ENCODE assay signal across 8 cellular contexts in genomic region chr4:14856076-14856926, GRCh38.
DNase-seq lines count a peak whose midpoint lies in the region; ATAC-seq and TF ChIP-seq lines count a peak whose summit lies in the region.

No MANE protein-coding gene starts in this region.

- H3K36me3 Mint-ChIP-seq in activated T-cell treated with anti-CD3 and anti-CD28 coated beads, Interleukin-2, amount 50 U/mL, for 24 hours (ENCODE audit: low read depth), result peaks cover 4% of the 10 kb centered on the region
- H3K36me3 Mint-ChIP-seq in GM23338 (ENCODE audit: low read depth), result peaks cover 14% of the 10 kb centered on the region

- no peaks in the 10 kb centered on the region for H4K20me1 ChIP-seq in GM23338 (replicated peaks; ENCODE audit: insufficient read depth)

- H3K27me3 Mint-ChIP-seq in activated T-cell treated with anti-CD3 and anti-CD28 coated beads, Interleukin-2, amount 50 U/mL, for 24 hours, result peaks cover 31% of the 10 kb centered on the region
- H3K27me3 Mint-ChIP-seq in GM23338 (ENCODE audit: insufficient read depth, low read depth, poor library complexity), result peaks cover 5% of the 10 kb centered on the region

- peaks cover 11% of the 10 kb centered on the region; the same call in 1 of the 2 replicates for H3K4me1 ChIP-seq in GM23338 (ENCODE audit: insufficient read depth)

- no peak overlapping the region for H3K4me2 ChIP-seq in GM23338

- peaks cover 18% of the 10 kb centered on the region for H3K9me2 ChIP-seq in GM23338 (ENCODE audit: insufficient read depth)

- H3K79me2 ChIP-seq in GM23338 (replicated peaks; ENCODE audit: insufficient read depth), result no peaks in the 10 kb centered on the region

- peak overlapping the region; percentile 11 for H3K4me3 Mint-ChIP-seq in activated T-cell treated with anti-CD3 and anti-CD28 coated beads, Interleukin-2, amount 50 U/mL, for 24 hours
- no peak overlapping the region for H3K4me3 Mint-ChIP-seq in GM23338

- no peaks in the 10 kb centered on the region for H3K27me3 ChIP-seq in GM23338 (ENCODE audit: insufficient read depth)

- ATAC-seq in GM21717 (IDR thresholded peaks at IDR 0.05; ENCODE audit: unreplicated experiment), result peak; percentile 97
- ATAC-seq in GM23338, result no peak

- no peak for TF ChIP-seq CTCF in GM23338 (conservative IDR thresholded peaks at IDR 0.05; ENCODE audit: low read depth in 2 of 2)

- H3K36me3 ChIP-seq in GM23338 (ENCODE audit: insufficient read depth), result peaks cover 3% of the 10 kb centered on the region; the same call in 1 of the 2 replicates

- peaks cover 11% of the 10 kb centered on the region for H3K9me3 Mint-ChIP-seq in activated T-cell treated with anti-CD3 and anti-CD28 coated beads, Interleukin-2, amount 50 U/mL, for 24 hours
- H3K9me3 Mint-ChIP-seq in GM23338, result peaks cover 13% of the 10 kb centered on the region

- H3K27ac Mint-ChIP-seq in activated T-cell treated with anti-CD3 and anti-CD28 coated beads, Interleukin-2, amount 50 U/mL, for 24 hours, result peak overlapping the region; percentile 89
- no peak overlapping the region for H3K27ac Mint-ChIP-seq in GM23338

- no peak overlapping the region for H2AFZ ChIP-seq in GM23338

- no peaks in the 10 kb centered on the region for H3F3A ChIP-seq in GM23338 (replicated peaks; ENCODE audit: low read depth)

- no peak overlapping the region for H3K27ac ChIP-seq in GM23338 (ENCODE audit: low read depth)

- peak; percentile 94 for DNase-seq in GM04503 (ENCODE audit: low read depth)
- peak; percentile 12 for DNase-seq in KBM-7
- peak; percentile 54 for DNase-seq in activated T-cell treated with anti-CD3 and anti-CD28 coated beads, Interleukin-2, amount 50 U/mL, for 24 hours
- peak; percentile 81 for DNase-seq in hepatic stellate cell (ENCODE audit: low spot score)
- peak; percentile 23 for DNase-seq in stimulated activated CD8-positive, alpha-beta memory T cell treated with anti-CD3 and anti-CD28 coated beads, Interleukin-12 subunit alpha, Interleukin-12 subunit beta, amount 100 ng/mL, for 24 hours (ENCODE audit: extremely low read depth)
- no peak for DNase-seq in GM23338 (ENCODE audit: low spot score)
- DNase-seq in NCI-H1694 treated with DMSO at 0.1 percent for 48 hours (lab: John Stamatoyannopoulos, UW), result no peak

- peaks cover 38% of the 10 kb centered on the region for H3K4me1 Mint-ChIP-seq in activated T-cell treated with anti-CD3 and anti-CD28 coated beads, Interleukin-2, amount 50 U/mL, for 24 hours (ENCODE audit: low read depth)
- H3K4me1 Mint-ChIP-seq in GM23338, result peaks cover 14% of the 10 kb centered on the region; the same call in 2 of the 3 replicates

- H3K4me3 ChIP-seq in GM23338, result no peak overlapping the region

- in situ Hi-C loops in KBM-7 (cut with MboI; ENCODE audit: low pct_unique_long_range_greater_than_20kb, low sequenced_read_pairs), result no loop called here

TF ChIP-seq in GM23338, 12 proteins besides CTCF, POLR2A, EP300 and RAD21:
- no peak for TF ChIP-seq EZH2 (IDR thresholded peaks at IDR 0.05; ENCODE audit: low read depth, unreplicated experiment)
- TF ChIP-seq ZNF462 (CRISPR knock-in tag; IDR thresholded peaks at IDR 0.05), result no peak
- no peak for TF ChIP-seq REST (IDR thresholded peaks at IDR 0.05; ENCODE audit: unreplicated experiment)
- no peak for TF ChIP-seq STAT1 (IDR thresholded peaks at IDR 0.05; ENCODE audit: unreplicated experiment)
- no peak for TF ChIP-seq POLR2AphosphoS5 (IDR thresholded peaks at IDR 0.05; ENCODE audit: low read depth)
- no peak for TF ChIP-seq ZNF331 (CRISPR knock-in tag; IDR thresholded peaks at IDR 0.05; ENCODE audit: low read depth)

Comparison
In these comparisons a context has a peak if more than half of its experiments do, and no peak if none do; other contexts are left out.
1. DNase-seq: peak in GM04503 (single experiment), KBM-7 (single experiment), activated T-cell treated with anti-CD3 and anti-CD28 coated beads, Interleukin-2, amount 50 U/mL, for 24 hours (single experiment), hepatic stellate cell (single experiment) and stimulated activated CD8-positive, alpha-beta memory T cell treated with anti-CD3 and anti-CD28 coated beads, Interleukin-12 subunit alpha, Interleukin-12 subunit beta, amount 100 ng/mL, for 24 hours (single experiment); none in GM23338 (single experiment) and NCI-H1694 treated with DMSO at 0.1 percent for 48 hours (single experiment).